Comparison of ENCODE assay signal across 22 cellular contexts in genomic region chr13:76038920-76039716, GRCh38.
DNase-seq lines count a peak whose midpoint lies in the region; ATAC-seq and TF ChIP-seq lines count a peak whose summit lies in the region.
"Had no signal": no experiment of that assay in that cellular context is flagged by ENCODE, and none has a peak within 500 bp of the region (broad histone marks: within the 10 kb centered on the region; RNA-seq: fewer than 3 reads in every experiment).

No MANE protein-coding gene starts in this region.

- TF ChIP-seq CTCF in Loucy (conservative IDR thresholded peaks at IDR 0.05; ENCODE audit: low read length) (peak; percentile 45), astrocyte of the spinal cord (IDR thresholded peaks at IDR 0.05; ENCODE audit: low read depth, low read length) (peak; percentile 20), neural progenitor cell (IDR thresholded peaks at IDR 0.05) (peak; percentile 3)

- H3K4me2 ChIP-seq in Loucy (ENCODE audit: low read depth, low read length, poor library complexity, severe bottlenecking) = no peak overlapping the region
- no peak overlapping the region for H3K4me2 ChIP-seq in neural progenitor cell

- H3K27me3 ChIP-seq in Loucy (ENCODE audit: insufficient read depth, low read length, poor library complexity, severe bottlenecking) (no peaks in the 10 kb centered on the region), neural progenitor cell (no peaks in the 10 kb centered on the region)
- H3K27me3 ChIP-seq: stomach had no signal

- no peaks in the 10 kb centered on the region for H3K9me3 Mint-ChIP-seq in neural progenitor cell
- H3K9me3 Mint-ChIP-seq: T-helper 1 cell treated with Interleukin-12 subunit alpha and Interleukin-12 subunit beta and Interleukin-4 antibody, amounts not matched to agents 30 μg/mL and 1 μg/mL, for 36 hours had no signal

- no peaks in the 10 kb centered on the region for H3K36me3 Mint-ChIP-seq in neural progenitor cell
- H3K36me3 Mint-ChIP-seq: natural killer cell had no signal

- no peak overlapping the region for H3K27ac Mint-ChIP-seq in neural progenitor cell
- H3K27ac Mint-ChIP-seq: natural killer cell; T-helper 1 cell treated with Interleukin-12 subunit alpha and Interleukin-12 subunit beta and Interleukin-4 antibody, amounts not matched to agents 30 μg/mL and 1 μg/mL, for 36 hours had no signal

- no peak overlapping the region for H3K9ac ChIP-seq in Loucy (ENCODE audit: low read depth, low read length, poor library complexity, severe bottlenecking)
- H3K9ac ChIP-seq in neural progenitor cell = no peak overlapping the region

- H3K4me3 Mint-ChIP-seq in neural progenitor cell = no peak overlapping the region
- H3K4me3 Mint-ChIP-seq: natural killer cell; T-helper 1 cell treated with Interleukin-12 subunit alpha and Interleukin-12 subunit beta and Interleukin-4 antibody, amounts not matched to agents 30 μg/mL and 1 μg/mL, for 36 hours had no signal

- H3K9me2 ChIP-seq in Loucy (replicated peaks; ENCODE audit: low read depth, low read length) = no peaks in the 10 kb centered on the region

- H3K9me3 ChIP-seq in Loucy (ENCODE audit: insufficient read depth, low read depth, low read length) (no peaks in the 10 kb centered on the region), neural progenitor cell (ENCODE audit: low read depth) (no peaks in the 10 kb centered on the region)
- H3K9me3 ChIP-seq: stomach had no signal

- DNase-seq in NCI-H146 (lab: John Stamatoyannopoulos, UW) (peak; percentile 18), NCI-H146 treated with DMSO at 0.1 percent for 48 hours (lab: John Stamatoyannopoulos, UW; ENCODE audit: unreplicated experiment) (no peak), astrocyte of the spinal cord (ENCODE audit: low read depth, low spot score) (no peak), neural progenitor cell (ENCODE audit: low spot score) (no peak), erythroblast (lab: John Stamatoyannopoulos, UW) (no peak), posterior vena cava (ENCODE audit: low spot score) (no peak)
- DNase-seq: 8988T; activated CD4-positive, alpha-beta T cell treated with anti-CD3 and anti-CD28 coated beads for 1 hour; activated CD8-positive, alpha-beta memory T cell treated with anti-CD3 and anti-CD28 coated beads, Interleukin-2, amount 50 U/mL, for 4 hours; activated naive CD4-positive, alpha-beta T cell; aorta; C1 segment of cervical spinal cord; DMS79 treated with DMSO at 0.1 percent for 48 hours; Kasumi-1; natural killer cell; NCI-H1694 treated with DMSO at 0.1 percent for 48 hours; NCI-H446 treated with DMSO at 0.1 percent for 48 hours; stomach had no signal

- no peak overlapping the region for H3K4me3 ChIP-seq in Loucy (ENCODE audit: low read length, poor library complexity, severe bottlenecking)
- no peak overlapping the region for H3K4me3 ChIP-seq in astrocyte of the spinal cord (ENCODE audit: low read depth, low read length)
- no peak overlapping the region for H3K4me3 ChIP-seq in neural progenitor cell
- H3K4me3 ChIP-seq: stomach had no signal

- H3K4me1 Mint-ChIP-seq in neural progenitor cell = peaks cover 5% of the 10 kb centered on the region
- H3K4me1 Mint-ChIP-seq: natural killer cell had no signal

- H2AFZ ChIP-seq in Loucy (ENCODE audit: low read length) (no peak overlapping the region), neural progenitor cell (replicated peaks) (no peak overlapping the region)

- H3K27me3 Mint-ChIP-seq in neural progenitor cell (ENCODE audit: insufficient read depth, low read depth) = peaks cover 3% of the 10 kb centered on the region

- H3K36me3 ChIP-seq in Loucy (ENCODE audit: insufficient read depth, low read length) (no peaks in the 10 kb centered on the region), neural progenitor cell (no peaks in the 10 kb centered on the region)
- H3K36me3 ChIP-seq: stomach had no signal

- H4K20me1 ChIP-seq in Loucy (ENCODE audit: insufficient read depth, low read length, poor library complexity, severe bottlenecking) (no peaks in the 10 kb centered on the region), neural progenitor cell (ENCODE audit: low read depth) (no peaks in the 10 kb centered on the region)

- ATAC-seq in HG02571 (IDR thresholded peaks at IDR 0.05; ENCODE audit: unreplicated experiment) = no peak
- ATAC-seq: natural killer cell had no signal

- H3K79me2 ChIP-seq in Loucy (ENCODE audit: insufficient read depth, low read length) (no peaks in the 10 kb centered on the region), neural progenitor cell (ENCODE audit: low read depth) (no peaks in the 10 kb centered on the region)

- TF ChIP-seq POLR2A in erythroblast (IDR thresholded peaks at IDR 0.05; ENCODE audit: low read length) = no peak

- H3K4me1 ChIP-seq in Loucy (ENCODE audit: insufficient read depth, low read length, poor library complexity, severe bottlenecking) = no peaks in the 10 kb centered on the region
- H3K4me1 ChIP-seq in neural progenitor cell = peaks cover 6% of the 10 kb centered on the region

- in situ Hi-C loops in astrocyte of the spinal cord (cut with HindIII; ENCODE audit: low sequenced_read_pairs) = no loop called here

- H3F3A ChIP-seq in Loucy (ENCODE audit: low read depth) (no peaks in the 10 kb centered on the region), neural progenitor cell (ENCODE audit: low read depth) (no peaks in the 10 kb centered on the region)

- H3K27ac ChIP-seq in neural progenitor cell = no peak overlapping the region
- H3K27ac ChIP-seq: RWPE1, stomach had no signal

- intact Hi-C loops in posterior vena cava (cut with DNase I) = no loop called here
